Comparison of ENCODE assay signal across 7 cellular contexts in the genomic region with DNA sequence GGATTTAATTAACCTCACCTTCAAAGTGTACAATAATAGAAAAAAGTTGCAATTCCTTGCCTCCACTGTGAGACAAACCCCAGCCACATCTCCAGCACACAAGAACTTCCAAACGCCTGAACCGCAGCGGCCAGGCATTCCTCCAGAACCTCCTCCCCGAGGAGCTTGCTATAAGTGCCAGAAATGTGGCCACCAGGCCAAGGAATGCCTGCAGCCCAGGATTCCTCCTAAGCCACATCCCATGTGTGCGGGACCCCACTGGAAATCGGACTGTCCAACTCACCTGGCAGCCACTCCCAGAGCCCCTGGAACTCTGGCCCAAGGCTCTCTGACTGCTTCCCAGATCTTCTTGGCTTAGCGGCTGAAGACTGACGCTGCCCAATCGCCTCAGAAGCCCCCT.
DNase-seq lines count a peak whose midpoint lies in the region; FAIRE-seq and TF ChIP-seq lines count a peak whose summit lies in the region.
"Not testable (repeated sequence)": the region's sequence is repeated elsewhere in the genome, so short reads cannot be mapped to it uniquely, and the experiment has no call there.

No MANE protein-coding gene starts in this region.

- not testable (repeated sequence) for H2BK20ac ChIP-seq in H9 (ENCODE audit: low read depth, low read length, poor library complexity, severe bottlenecking); H1 (ENCODE audit: low read length)

- H3K79me2 ChIP-seq in H9 (ENCODE audit: insufficient read depth, low read length) (peaks cover 21% of the 10 kb centered on the region), H1 (ENCODE audit: control insufficient read depth in 1 of 2, insufficient read depth in 2 of 2, low read length in 2 of 2) (peaks cover 0 to 56% of the 10 kb centered on the region in 2 experiments; a peak in 3 of 4 replicates), neural progenitor cell (ENCODE audit: low read depth) (peaks cover 75% of the 10 kb centered on the region)

- not testable (repeated sequence) for H2BK5ac ChIP-seq in H9 (ENCODE audit: insufficient read length, low read length); H1 (ENCODE audit: low read depth, low read length)

- not testable (repeated sequence) for H2BK120ac ChIP-seq in H9 (ENCODE audit: low read depth, low read length, poor library complexity, severe bottlenecking); H1 (replicated peaks; ENCODE audit: low read depth, low read length)

- H3K27ac Mint-ChIP-seq in H9 = peak overlapping the region; percentile 89 to 99 (median 93)
- H3K27ac Mint-ChIP-seq in neural progenitor cell = not testable (repeated sequence)

- not testable (repeated sequence) for H2BK12ac ChIP-seq in H9 (ENCODE audit: insufficient read length, low read depth, low read length); H1 (ENCODE audit: low read depth, low read length)

- WGBS in H9 (ENCODE audit: extremely low coverage, insufficient read length, low lambda C conversion rate) = no CpG with 5 or more reads among the region's 9 CpGs
- 15% methylated on average over 3 of the region's 9 CpGs; no CpG with 5 or more reads in 1 of the 2 experiments for WGBS in H1 (ENCODE audit: extremely low coverage in 1 of 2, insufficient coverage in 1 of 2, insufficient read length in 1 of 2, insufficient replicate concordance in 2 of 2, low coverage in 1 of 2, low lambda C conversion rate in 2 of 2, missing lambda C conversion rate in 1 of 2), 2 experiments

- FAIRE-seq in H1 (lab: Jason Lieb, UNC) = not testable (repeated sequence)

- H3K4me2 ChIP-seq in H9 (ENCODE audit: insufficient read depth, insufficient read length, low read length) = peak overlapping the region; percentile 83
- H3K4me2 ChIP-seq in H1 (ENCODE audit: insufficient read depth in 1 of 2, low read depth in 2 of 2, low read length in 2 of 2) = peak overlapping the region in 1 of 2 experiments; percentile 58; a peak in 2 of 4 replicates
- peak overlapping the region; percentile 83 for H3K4me2 ChIP-seq in neural progenitor cell

- H3K23ac ChIP-seq in H9 (ENCODE audit: insufficient read length, low read depth, low read length); H1 (ENCODE audit: insufficient read length): not testable (repeated sequence)

- H4K91ac ChIP-seq in H9 (ENCODE audit: insufficient read length, low read depth, low read length); H1 (replicated peaks; ENCODE audit: insufficient read length, low read length): not testable (repeated sequence)

- not testable (repeated sequence) for H4K8ac ChIP-seq in H9 (replicated peaks; ENCODE audit: insufficient read length, low read depth, low read length); H1 (ENCODE audit: extremely low read depth, insufficient read depth, low read length)

- not testable (repeated sequence) for TF ChIP-seq EP300 in H1 (IDR thresholded peaks at IDR 0.05; ENCODE audit: borderline replicate concordance in 1 of 2, low read depth in 2 of 2, low read length in 2 of 2)

- not testable (repeated sequence) for H2BK15ac ChIP-seq in H9 (ENCODE audit: low read depth, low read length); H1 (ENCODE audit: low read length)

- peak overlapping the region; percentile 76 for H3K9ac ChIP-seq in H9 (ENCODE audit: extremely low read depth, insufficient read length, low read length)
- not testable (repeated sequence) for H3K9ac ChIP-seq in NT2/D1 (ENCODE audit: insufficient read length, low read depth)
- peak overlapping the region in 1 of 4 experiments; percentile 54; a peak in 2 of 7 replicates for H3K9ac ChIP-seq in H1 (replicated peaks in 1 of 4; ENCODE audit: extremely low read depth in 1 of 4, low read depth in 3 of 4, low read length in 3 of 4)
- peak overlapping the region; percentile 63; the same call in 1 of the 2 replicates for H3K9ac ChIP-seq in iPS-20b (ENCODE audit: low read depth, low read length)
- H3K9ac ChIP-seq in neural progenitor cell = peak overlapping the region; percentile 13

- H3K4me3 ChIP-seq in NT2/D1 (ENCODE audit: insufficient read length, low read depth) (peak overlapping the region; percentile 4), H1 (ENCODE audit: extremely low read depth in 1 of 4, insufficient read depth in 2 of 4, low read depth in 3 of 4, low read length in 4 of 4) (peak overlapping the region; percentile 29 to 56 (median 44)), iPS-11a (ENCODE audit: low read depth, low read length) (peak overlapping the region; percentile 30), iPS-20b (ENCODE audit: low read length) (peak overlapping the region; percentile 63; the same call in 1 of the 2 replicates), neural progenitor cell (peak overlapping the region; percentile 62)

- CTCF ChIA-PET in H1 (lab: Charles Lee; ENCODE audit: partially characterized antibody) = not testable (repeated sequence)

- not testable (repeated sequence) for H3K79me1 ChIP-seq in H9 (ENCODE audit: insufficient read depth, low read depth, low read length, poor library complexity, severe bottlenecking); H1 (ENCODE audit: low read depth, low read length)

- not testable (repeated sequence) for H4K5ac ChIP-seq in H9 (ENCODE audit: insufficient read length, low read depth, low read length); H1 (ENCODE audit: insufficient read length, low read depth, low read length)

- not testable (repeated sequence) for H3K18ac ChIP-seq in H9 (ENCODE audit: insufficient read length, low read depth, low read length); H1 (ENCODE audit: extremely low read depth, low read length)

- not testable (repeated sequence) for H3K9me3 ChIP-seq in H9 (ENCODE audit: control insufficient read depth, low read depth, low read length); NT2/D1 (ENCODE audit: insufficient read depth, low read length); H1 (ENCODE audit: insufficient read depth in 2 of 2, low read depth in 1 of 2, low read length in 1 of 2); iPS-20b (ENCODE audit: insufficient read depth, low read depth, low read length); neural progenitor cell (ENCODE audit: low read depth)

- not testable (repeated sequence) for H2AFZ ChIP-seq in H9 (ENCODE audit: low read length); H1 (ENCODE audit: low read length); neural progenitor cell (replicated peaks)

- not testable (repeated sequence) for H3K36me3 ChIP-seq in NT2/D1 (ENCODE audit: insufficient read depth, insufficient read length, low read length)
- H3K36me3 ChIP-seq in H1 (ENCODE audit: control insufficient read depth in 2 of 4, insufficient read depth in 4 of 4, low read length in 3 of 4) = peaks cover 4 to 27% (median 15%) of the 10 kb centered on the region in 4 experiments
- peaks cover 29% of the 10 kb centered on the region for H3K36me3 ChIP-seq in iPS-20b (ENCODE audit: insufficient read depth, low read depth, low read length)
- H3K36me3 ChIP-seq in neural progenitor cell = peaks cover 12% of the 10 kb centered on the region

- H3K4me3 Mint-ChIP-seq in H9 = peak overlapping the region; percentile 94 to 97
- not testable (repeated sequence) for H3K4me3 Mint-ChIP-seq in neural progenitor cell

- H3K27me3 ChIP-seq in H9 (ENCODE audit: insufficient read depth, low read length); NT2/D1 (ENCODE audit: insufficient read depth, insufficient read length); H1 (replicated peaks in 1 of 4; ENCODE audit: control insufficient read depth in 3 of 4, extremely low read depth in 1 of 4, insufficient read depth in 3 of 4, low read length in 3 of 4); iPS-20b (ENCODE audit: insufficient read depth, low read length); neural progenitor cell: not testable (repeated sequence)

- DNase-seq in ELF-1 (ENCODE audit: low read depth, low spot score) (peak; percentile 51), neural progenitor cell (ENCODE audit: low spot score) (peak; percentile 14)
- DNase-seq in H9; NT2/D1 (ENCODE audit: low read depth, low spot score); H1 (ENCODE audit: low read depth in 1 of 2, low spot score in 2 of 2): not testable (repeated sequence)

- TF ChIP-seq RAD21 in H1 (IDR thresholded peaks at IDR 0.05 in 1 of 2, conservative IDR thresholded peaks at IDR 0.05 in 1 of 2; ENCODE audit: low read depth in 2 of 2, low read length in 2 of 2) = not testable (repeated sequence)

- not testable (repeated sequence) for H3K56ac ChIP-seq in H9 (ENCODE audit: insufficient read length, low read depth, low read length); H1 (replicated peaks; ENCODE audit: insufficient read length, low read depth, low read length)

- H3K27me3 Mint-ChIP-seq in H9 (ENCODE audit: low read depth) = not testable (repeated sequence)
- peaks cover 28% of the 10 kb centered on the region for H3K27me3 Mint-ChIP-seq in neural progenitor cell (ENCODE audit: insufficient read depth, low read depth)

- not testable (repeated sequence) for H4K20me1 ChIP-seq in H9 (ENCODE audit: control insufficient read depth, insufficient read depth, insufficient read length); H1 (replicated peaks in 1 of 2; ENCODE audit: control insufficient read depth in 1 of 2, insufficient read depth in 2 of 2, low read length in 2 of 2); neural progenitor cell (ENCODE audit: low read depth)

- POLR2A ChIA-PET in H1 (lab: Charles Lee; ENCODE audit: partially characterized antibody) = interaction anchor here (3.2 kb wide), 1 partner anchor 11 kb away, joined by 10 read pairs; no protein-coding TSS in a partner anchor

- H3K36me3 Mint-ChIP-seq in H9 (ENCODE audit: insufficient read depth in 1 of 3, low read depth in 3 of 3) = peaks cover 64 to 70% (median 67%) of the 10 kb centered on the region in 3 experiments
- H3K36me3 Mint-ChIP-seq in neural progenitor cell = not testable (repeated sequence)

- H3K4ac ChIP-seq in H9 (ENCODE audit: low read depth, low read length); H1 (replicated peaks; ENCODE audit: insufficient read length, low read depth, low read length): not testable (repeated sequence)

- not testable (repeated sequence) for H3K4me1 ChIP-seq in H9 (ENCODE audit: insufficient read depth, low read length); NT2/D1 (ENCODE audit: insufficient read depth, insufficient read length); H1 (replicated peaks in 1 of 4; ENCODE audit: control insufficient read depth in 3 of 4, insufficient read depth in 4 of 4, low read length in 3 of 4)
- H3K4me1 ChIP-seq in iPS-20b (ENCODE audit: insufficient read depth, low read length) = peaks cover 11% of the 10 kb centered on the region; the same call in 1 of the 2 replicates
- H3K4me1 ChIP-seq in neural progenitor cell = peaks cover 28% of the 10 kb centered on the region

- H3F3A ChIP-seq in neural progenitor cell (ENCODE audit: low read depth) = peaks cover 37% of the 10 kb centered on the region

- peaks cover 3 to 16% of the 10 kb centered on the region in 2 experiments; a peak in 4 of 5 replicates for H3K9me3 Mint-ChIP-seq in H9
- not testable (repeated sequence) for H3K9me3 Mint-ChIP-seq in neural progenitor cell

- not testable (repeated sequence) for H3K27ac ChIP-seq in H9 (ENCODE audit: insufficient read length, low read depth, low read length); H1 (ENCODE audit: low read depth, low read length); iPS-20b (ENCODE audit: low read length)
- H3K27ac ChIP-seq in neural progenitor cell = peak overlapping the region; percentile 63

- H3K23me2 ChIP-seq in H9 (ENCODE audit: insufficient read length, low read depth, low read length, poor library complexity, severe bottlenecking); H1 (ENCODE audit: low read depth, low read length): not testable (repeated sequence)

- not testable (repeated sequence) for H3T11ph ChIP-seq in H9 (ENCODE audit: low read length)

- TF ChIP-seq POLR2A in H1 (IDR thresholded peaks at IDR 0.05; ENCODE audit: control extremely low read depth in 1 of 2, low read depth in 2 of 2, low read length in 2 of 2) = not testable (repeated sequence)

- H3K4me1 Mint-ChIP-seq in H9 (peaks cover 62 to 69% of the 10 kb centered on the region in 2 experiments), neural progenitor cell (peaks cover 20% of the 10 kb centered on the region)

- not testable (repeated sequence) for TF ChIP-seq CTCF in H9 (conservative IDR thresholded peaks at IDR 0.05); H1 (IDR thresholded peaks at IDR 0.05; ENCODE audit: control extremely low read depth in 1 of 3, insufficient read depth in 1 of 3, low read depth in 1 of 3, low read length in 3 of 3); neural progenitor cell (IDR thresholded peaks at IDR 0.05)

- H3K14ac ChIP-seq in H9 (ENCODE audit: insufficient read depth, low read length); H1 (ENCODE audit: insufficient read length): not testable (repeated sequence)

- not testable (repeated sequence) for H2AK5ac ChIP-seq in H9 (ENCODE audit: insufficient read length, low read length); H1 (ENCODE audit: low read depth, low read length)

Comparison
In these comparisons a context has a peak if more than half of its experiments do, and no peak if none do; other contexts are left out.
1. H3K4me3 ChIP-seq: peak in every context shown above with its lines; median percentile 63 in iPS-20b; 62 in neural progenitor cell; 44 in H1; 30 in iPS-11a; 4 in NT2/D1.